In genomic region chr2:225274751-225275150, GRCh38 we compare ENCODE assay signal across 9 cellular contexts.
DNase-seq lines count a peak whose midpoint lies in the region; ATAC-seq and TF ChIP-seq lines count a peak whose summit lies in the region.
"Had no signal": no experiment of that assay in that cellular context is flagged by ENCODE, and none has a peak within 500 bp of the region (broad histone marks: within the 10 kb centered on the region; RNA-seq: fewer than 3 reads in every experiment).

No MANE protein-coding gene starts in this region.

- TF ChIP-seq CTCF in IMR-90 (conservative IDR thresholded peaks at IDR 0.05; ENCODE audit: low read depth, low read length) (no peak), omental fat pad (IDR thresholded peaks at IDR 0.05) (no peak)

- CTCF ChIA-PET in IMR-90 (lab: Yijun Ruan, JAX), result no interaction called here

- no peak overlapping the region for H3K4ac ChIP-seq in IMR-90 (ENCODE audit: low read depth, low read length)

- in situ Hi-C loops in IMR-90 (cut with MboI; ENCODE audit: low sequenced_read_pairs), result no loop called here

- no peak for TF ChIP-seq POLR2A in IMR-90 (IDR thresholded peaks at IDR 0.05; ENCODE audit: low read depth, low read length)

- no peak overlapping the region for H4K8ac ChIP-seq in IMR-90 (ENCODE audit: low read depth in 2 of 2, low read length in 2 of 2)

- H3K27ac ChIP-seq in IMR-90 (ENCODE audit: insufficient read depth, low read length), result no peak overlapping the region

- H2BK5ac ChIP-seq in IMR-90 (ENCODE audit: low read depth, low read length, poor library complexity, severe bottlenecking), result no peak overlapping the region

- no peak overlapping the region for H3K4me3 ChIP-seq in IMR-90 (ENCODE audit: insufficient read depth, low read depth, low read length)

- H2BK20ac ChIP-seq in IMR-90 (ENCODE audit: low read depth, low read length), result no peak overlapping the region

- 0 out of 2 replicates have a peak, but pooled peaks cover 2% of the 10 kb centered on the region for H3K9me3 ChIP-seq in IMR-90 (ENCODE audit: control insufficient read depth, insufficient read depth, low read length)

- DNase-seq in IMR-90 (peak; percentile 41), RPMI8226 (peak; percentile 87), omental fat pad (ENCODE audit: low spot score) (no peak), dedifferentiated amniotic fluid mesenchymal stem cell (ENCODE audit: extremely low spot score) (no peak), inferior parietal cortex (ENCODE audit: extremely low spot score) (no peak), UCSD-AML1 (lab: John Stamatoyannopoulos, UW; ENCODE audit: unreplicated experiment) (no peak)
- DNase-seq: activated effector memory CD4-positive, alpha-beta T cell treated with Interleukin-2 at 50 U/mL for 16 hours had no signal

- no peak overlapping the region for H4K91ac ChIP-seq in IMR-90 (ENCODE audit: insufficient read depth, low read depth, low read length)

- no peak overlapping the region for H3K9ac ChIP-seq in IMR-90 (ENCODE audit: low read depth, low read length)

- H3K79me1 ChIP-seq in IMR-90 (ENCODE audit: low read depth in 1 of 2, low read length in 2 of 2), result no peaks in the 10 kb centered on the region

- BruUV-seq in IMR-90 (replicated peaks; lab: Mats Ljungman, UMichigan), result no TSS peak

- H2BK120ac ChIP-seq in IMR-90 (ENCODE audit: low read depth, low read length), result no peak overlapping the region

- H3K4me1 ChIP-seq in IMR-90 (ENCODE audit: control insufficient read depth, insufficient read depth, low read length), result 0 out of 2 replicates have a peak, but pooled peaks cover 2% of the 10 kb centered on the region

- ATAC-seq in GM19025 (IDR thresholded peaks at IDR 0.05; ENCODE audit: low read depth, unreplicated experiment), result peak; percentile 32
- peak; percentile 35 for ATAC-seq in IMR-90 (ENCODE audit: low read depth)
- ATAC-seq in omental fat pad (ENCODE audit: low FRiP score), result peak; percentile 73
- ATAC-seq: esophagus mucosa had no signal

- no peak overlapping the region for H3K56ac ChIP-seq in IMR-90 (ENCODE audit: extremely low read depth, insufficient read depth, low read length)

- intact Hi-C loops in IMR-90 (cut with micrococcal nuclease), result no loop called here

- no peak overlapping the region for H3K14ac ChIP-seq in IMR-90 (replicated peaks; ENCODE audit: low read depth, low read length)

- no peaks in the 10 kb centered on the region for H3K36me3 ChIP-seq in IMR-90 (ENCODE audit: control insufficient read depth, insufficient read depth, low read length)

- H4K5ac ChIP-seq in IMR-90 (ENCODE audit: low read depth, low read length), result no peak overlapping the region

- H2AK5ac ChIP-seq in IMR-90 (ENCODE audit: low read depth, low read length), result no peak overlapping the region

- H3K4me2 ChIP-seq in IMR-90 (ENCODE audit: low read depth, low read length), result no peak overlapping the region

- H3K27me3 ChIP-seq in IMR-90 (ENCODE audit: control insufficient read depth, insufficient read depth, low read length), result peaks cover 4% of the 10 kb centered on the region; the same call in 1 of the 2 replicates

- no peak overlapping the region for H3K18ac ChIP-seq in IMR-90 (ENCODE audit: low read depth, low read length)

- no peak overlapping the region for H2BK15ac ChIP-seq in IMR-90 (ENCODE audit: low read depth, low read length)

- no peaks in the 10 kb centered on the region for H3K9me1 ChIP-seq in IMR-90 (ENCODE audit: insufficient read depth, low read length)

- POLR2A ChIA-PET in IMR-90 (lab: Charles Lee; ENCODE audit: unreplicated experiment), result no interaction called here

- H2AK9ac ChIP-seq in IMR-90 (replicated peaks; ENCODE audit: low read depth, low read length, poor library complexity), result no peak overlapping the region

- H2AFZ ChIP-seq in IMR-90 (replicated peaks; ENCODE audit: low read length, poor library complexity), result no peak overlapping the region

- H3K23ac ChIP-seq in IMR-90 (ENCODE audit: low read depth, low read length), result no peak overlapping the region

- no peaks in the 10 kb centered on the region for H4K20me1 ChIP-seq in IMR-90 (ENCODE audit: insufficient read depth, low read length)

- dilution Hi-C loops in IMR-90 (cut with HindIII; ENCODE audit: low sequenced_read_pairs, unreplicated experiment), result no loop called here

- TF ChIP-seq RAD21 in IMR-90 (IDR thresholded peaks at IDR 0.05; ENCODE audit: low read length), result no peak

- no CpG with 5 or more reads among the region's 1 CpG for WGBS in IMR-90 (ENCODE audit: extremely low coverage in 2 of 2, insufficient read length in 1 of 2), 2 experiments

TF ChIP-seq in IMR-90, 13 proteins besides CTCF, POLR2A, EP300 and RAD21:
- TF ChIP-seq MAFK (IDR thresholded peaks at IDR 0.05; ENCODE audit: low read depth, low read length) (no peak), RCOR1 (IDR thresholded peaks at IDR 0.05; ENCODE audit: insufficient replicate concordance, low read length) (no peak), FOS (IDR thresholded peaks at IDR 0.05; ENCODE audit: low read depth, low read length) (no peak), RFX5 (IDR thresholded peaks at IDR 0.05; ENCODE audit: low read depth, low read length) (no peak), MXI1 (IDR thresholded peaks at IDR 0.05; ENCODE audit: borderline replicate concordance, low read depth, low read length) (no peak), SMC3 (IDR thresholded peaks at IDR 0.05; ENCODE audit: low read depth, low read length) (no peak), BHLHE40 (IDR thresholded peaks at IDR 0.05; ENCODE audit: low read depth, low read length) (no peak), NFE2L2 (IDR thresholded peaks at IDR 0.05; ENCODE audit: low read depth, low read length) (no peak), CEBPB (IDR thresholded peaks at IDR 0.05; ENCODE audit: low read depth, low read length) (no peak), USF2 (IDR thresholded peaks at IDR 0.05; ENCODE audit: low read depth, low read length) (no peak), ELK1 (IDR thresholded peaks at IDR 0.05; ENCODE audit: borderline replicate concordance, low read depth, low read length) (no peak), MAZ (IDR thresholded peaks at IDR 0.05; ENCODE audit: borderline replicate concordance, low read depth, low read length) (no peak), CHD1 (IDR thresholded peaks at IDR 0.05; ENCODE audit: low read depth, low read length) (no peak)

Comparison
In these comparisons a context has a peak if more than half of its experiments do, and no peak if none do; other contexts are left out.
1. DNase-seq: peak in IMR-90 (single experiment) and RPMI8226 (single experiment); none in omental fat pad (single experiment), dedifferentiated amniotic fluid mesenchymal stem cell (single experiment), inferior parietal cortex (single experiment) and UCSD-AML1 (single experiment).
2. Peak in every context shown above with its lines, with median percentiles within 50 percentile points of each other: ATAC-seq.